ENCODE assay signal across 8 cellular contexts in genomic region chr1:156805766-156806511, GRCh38. TPM values are rescaled to one million over a fixed set of nuclear protein-coding genes. Genes with fewer than 3 reads are reported as not detected.
A peak's percentile ranks its signal among the peaks of the same experiment; 100 is the strongest.
DNase-seq lines count a peak whose midpoint lies in the region; ATAC-seq, FAIRE-seq and TF ChIP-seq lines count a peak whose summit lies in the region.
"Had no signal": no experiment of that assay in that cellular context is flagged by ENCODE, and none has a peak within 500 bp of the region (broad histone marks: within the 10 kb centered on the region; RNA-seq: fewer than 3 reads in every experiment).

No MANE protein-coding gene starts in this region.

- no peaks in the 10 kb centered on the region for H3K9me3 Mint-ChIP-seq in immature natural killer cell

- DNase-seq in AG20443 (ENCODE audit: low spot score): peak; percentile 72
- DNase-seq in RWPE1 (ENCODE audit: low spot score): no peak
- DNase-seq in immature natural killer cell: peak in 1 of 3 donors; percentile 9
- DNase-seq in RCC 7860 (ENCODE audit: low spot score): no peak
- no peak for DNase-seq in NCI-H1105 (lab: John Stamatoyannopoulos, UW)
- DNase-seq: RPMI8226 had no signal

- ATAC-seq in GM18520 (IDR thresholded peaks at IDR 0.05; ENCODE audit: unreplicated experiment): no peak

- H3K27me3 Mint-ChIP-seq in immature natural killer cell (ENCODE audit: low read depth in 3 of 3): peaks cover 13 to 37% (median 36%) of the 10 kb centered on the region in 3 donors

- peak overlapping the region; percentile 85 for H3K27ac ChIP-seq in RWPE1
- H3K27ac ChIP-seq: parathyroid adenoma had no signal

- POLR2A ChIA-PET in RWPE1 (lab: Yijun Ruan, JAX; ENCODE audit: low non-redundant PET): no interaction called here

- FAIRE-seq in RCC 7860 (lab: Jason Lieb, UNC): no peak

- peaks cover 73 to 89% of the 10 kb centered on the region in 2 donors for H3K4me1 Mint-ChIP-seq in immature natural killer cell

- peaks cover 9 to 37% (median 11%) of the 10 kb centered on the region in 3 donors for H3K36me3 Mint-ChIP-seq in immature natural killer cell

- H3K27ac Mint-ChIP-seq in immature natural killer cell: peak overlapping the region; percentile 58 to 98 (median 90)

- no peak for TF ChIP-seq CTCF in RWPE1 (conservative IDR thresholded peaks at IDR 0.05; ENCODE audit: low read depth)

- CTCF ChIA-PET in RWPE1 (lab: Yijun Ruan, JAX): no interaction called here

- H3K4me3 Mint-ChIP-seq in immature natural killer cell: no peak overlapping the region

RNA-seq across cellular contexts. Expression of gene SH2D2A, which starts 10.7 kb away (rescaled TPM):
- 100 to 1,000 TPM in 1 of 3 donors, 10 to 100 TPM in 2; 76.4 to 139 (median 84.1) TPM for polyA plus RNA-seq in immature natural killer cell

RNA-seq across cellular contexts. Expression of gene PRCC, which starts 38.6 kb away (rescaled TPM):
- 10 to 100 TPM; 25.9 to 55.6 (median 32.8) TPM for polyA plus RNA-seq in immature natural killer cell

RNA-seq across cellular contexts. Expression of gene INSRR, which starts 53.0 kb away (rescaled TPM):
- not detected for polyA plus RNA-seq in immature natural killer cell

RNA-seq across cellular contexts. Expression of gene HDGF, which starts 54.5 kb away (rescaled TPM):
- polyA plus RNA-seq in immature natural killer cell: 10 to 100 TPM; 27.5 to 35.4 (median 32.4) TPM

RNA-seq across cellular contexts. Expression of gene NTRK1, which starts 54.7 kb away (rescaled TPM):
- under 1 TPM in 1 of 3 donors, not detected in 2; 0.71 TPM for polyA plus RNA-seq in immature natural killer cell
